In the genomic region with DNA sequence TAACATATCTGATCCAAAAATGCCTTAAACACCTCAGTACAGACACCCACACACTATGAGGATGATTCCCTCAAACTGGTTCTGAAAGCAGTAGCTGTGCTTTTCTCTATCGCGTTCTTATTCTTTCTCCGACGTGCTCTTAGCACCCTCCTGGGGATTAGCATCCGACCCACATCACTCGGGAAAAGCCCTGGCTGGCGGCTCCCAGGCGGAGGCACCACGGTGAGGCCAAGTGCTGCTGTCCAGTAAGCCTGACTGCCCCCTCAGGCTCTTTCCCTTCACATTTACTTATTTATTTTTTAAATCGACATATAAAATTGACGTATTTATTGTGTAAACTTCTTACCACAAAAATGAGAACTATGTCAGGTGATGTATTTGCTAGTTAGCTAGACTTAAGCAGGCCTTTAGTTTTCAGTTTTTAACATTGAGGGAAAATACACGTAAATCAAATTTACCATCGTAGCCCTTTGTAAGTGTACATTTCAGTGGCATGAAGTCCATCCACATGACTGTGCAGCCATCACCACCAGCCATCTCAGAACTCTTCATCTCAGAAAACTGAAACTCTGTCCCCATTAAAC, we compare ENCODE assay signal across 20 cellular contexts. TPM values are rescaled to one million over a fixed set of nuclear protein-coding genes. Genes with fewer than 3 reads are reported as not detected.
A peak's percentile ranks its signal among the peaks of the same experiment; 100 is the strongest.
DNase-seq lines count a peak whose midpoint lies in the region; ATAC-seq and TF ChIP-seq lines count a peak whose summit lies in the region.
"Had no signal": no experiment of that assay in that cellular context is flagged by ENCODE, and none has a peak within 500 bp of the region (broad histone marks: within the 10 kb centered on the region; RNA-seq: fewer than 3 reads in every experiment).

No MANE protein-coding gene starts in this region.

- CTCF ChIA-PET in Calu3 (lab: Charles Lee) = no interaction called here

- H3K4me1 Mint-ChIP-seq in glutamatergic neuron (ENCODE audit: low read depth, unreplicated experiment) (peaks cover 2% of the 10 kb centered on the region), Calu3 (ENCODE audit: low read depth, unreplicated experiment) (peaks cover 10% of the 10 kb centered on the region)

- H3K4me3 Mint-ChIP-seq in glutamatergic neuron (ENCODE audit: unreplicated experiment) = no peak overlapping the region
- H3K4me3 Mint-ChIP-seq in Calu3 (ENCODE audit: low read depth, unreplicated experiment) = no peak overlapping the region
- H3K4me3 Mint-ChIP-seq: activated B cell treated with CpG ODN at 0.5 μM for 24 hours; activated naive CD8-positive, alpha-beta T cell; T-helper 17 cell had no signal

- no peak for TF ChIP-seq CTCF in MM.1S (IDR thresholded peaks at IDR 0.05; ENCODE audit: low read length)
- no peak for TF ChIP-seq CTCF in glutamatergic neuron (IDR thresholded peaks at IDR 0.05; ENCODE audit: partially characterized antibody, unreplicated experiment)
- no peak for TF ChIP-seq CTCF in spleen (IDR thresholded peaks at IDR 0.05 in 8 of 11, conservative IDR thresholded peaks at IDR 0.05 in 3 of 11)
- no peak for TF ChIP-seq CTCF in Calu3 (IDR thresholded peaks at IDR 0.05; ENCODE audit: unreplicated experiment)

- H3K9me3 Mint-ChIP-seq in glutamatergic neuron (ENCODE audit: unreplicated experiment) = peaks cover 2% of the 10 kb centered on the region
- H3K9me3 Mint-ChIP-seq in Calu3 (ENCODE audit: low read depth, unreplicated experiment) = no peaks in the 10 kb centered on the region
- H3K9me3 Mint-ChIP-seq: activated B cell treated with CpG ODN at 0.5 μM for 24 hours had no signal

- no peaks in the 10 kb centered on the region for H4K20me1 ChIP-seq in MM.1S (ENCODE audit: insufficient read depth, low read length)

- no peaks in the 10 kb centered on the region for H3K36me3 ChIP-seq in MM.1S (replicated peaks; ENCODE audit: insufficient read depth, low read length)
- H3K36me3 ChIP-seq in spleen = peaks cover 0 to 10% (median 0%) of the 10 kb centered on the region in 6 donors
- H3K36me3 ChIP-seq: left lung, sigmoid colon had no signal

- H3F3A ChIP-seq in MM.1S (ENCODE audit: insufficient read depth, low read length) = no peaks in the 10 kb centered on the region

- H3K36me3 Mint-ChIP-seq in glutamatergic neuron (ENCODE audit: unreplicated experiment) (no peaks in the 10 kb centered on the region), Calu3 (ENCODE audit: insufficient read depth, unreplicated experiment) (no peaks in the 10 kb centered on the region)
- H3K36me3 Mint-ChIP-seq: activated naive CD8-positive, alpha-beta T cell; CD14-positive monocyte had no signal

- no peak overlapping the region for H3K9ac ChIP-seq in MM.1S (ENCODE audit: low read length)

- H3K27me3 ChIP-seq in MM.1S (replicated peaks; ENCODE audit: insufficient read depth, low read length) = peaks cover 11% of the 10 kb centered on the region
- H3K27me3 ChIP-seq in spleen (replicated peaks in 1 of 7) = peaks cover 0 to 62% (median 12%) of the 10 kb centered on the region in 7 donors

- DNase-seq in Right ventricle myocardium superior (peak; percentile 21), left cardiac atrium (no peak), MM.1S (no peak), glutamatergic neuron (peak; percentile 22), spleen (peak; percentile 56), GM03348 (ENCODE audit: low spot score) (no peak), Calu3 (no peak)
- DNase-seq in effector CD4-positive, alpha-beta T cell = no peak
- DNase-seq: activated B cell treated with CpG ODN at 0.5 μM for 24 hours; activated CD8-positive, alpha-beta memory T cell treated with anti-CD3 and anti-CD28 coated beads for 24 hours; NCI-H446 treated with DMSO at 0.1 percent for 48 hours; sigmoid colon; stimulated activated CD4-positive, alpha-beta T cell treated with anti-CD3 and anti-CD28 coated beads, Interleukin-4, amount 100 ng/mL, for 1 hour; T-helper 17 cell had no signal

- no peak for TF ChIP-seq POLR2A in spleen (IDR thresholded peaks at IDR 0.05)

- WGBS in spleen, 5 donors = 76 to 88% (median 81%) methylated on average over 13 of the region's 13 CpGs

- no peak overlapping the region for H3K27ac ChIP-seq in MM.1S (ENCODE audit: low read length)
- H3K27ac ChIP-seq in spleen = no peak overlapping the region
- H3K27ac ChIP-seq: HL-60, left lung, sigmoid colon had no signal

- peak overlapping the region; percentile 3; the same call in 1 of the 2 replicates for H3K4me2 ChIP-seq in MM.1S (ENCODE audit: low read depth, low read length)

- H2AFZ ChIP-seq in MM.1S (ENCODE audit: low read length) = no peak overlapping the region

- H3K9me3 ChIP-seq in MM.1S (replicated peaks; ENCODE audit: insufficient read depth, low read length) (no peaks in the 10 kb centered on the region), spleen (no peaks in the 10 kb centered on the region)
- H3K9me3 ChIP-seq: left lung had no signal

- ATAC-seq in Right ventricle myocardium superior (ENCODE audit: poor library complexity) (no peak), left cardiac atrium (no peak)

- no TSS peak for BruUV-seq in Calu3 (replicated peaks; lab: Mats Ljungman, UMichigan)

- no peaks in the 10 kb centered on the region for H3K79me2 ChIP-seq in MM.1S (ENCODE audit: low read length)

- no peak overlapping the region for H3K4me3 ChIP-seq in MM.1S (ENCODE audit: low read length)
- H3K4me3 ChIP-seq in spleen = no peak overlapping the region
- H3K4me3 ChIP-seq: left lung, sigmoid colon had no signal

- no peak overlapping the region for H3K27ac Mint-ChIP-seq in glutamatergic neuron (ENCODE audit: unreplicated experiment)
- H3K27ac Mint-ChIP-seq in Calu3 (ENCODE audit: unreplicated experiment) = no peak overlapping the region
- H3K27ac Mint-ChIP-seq: activated B cell treated with CpG ODN at 0.5 μM for 24 hours; activated naive CD8-positive, alpha-beta T cell; CD14-positive monocyte had no signal

- H3K4me1 ChIP-seq in MM.1S (ENCODE audit: low read length) = no peaks in the 10 kb centered on the region
- peaks cover 0 to 11% (median 6%) of the 10 kb centered on the region in 6 donors for H3K4me1 ChIP-seq in spleen
- H3K4me1 ChIP-seq: left lung had no signal

- no peaks in the 10 kb centered on the region for H3K9me2 ChIP-seq in MM.1S (replicated peaks; ENCODE audit: insufficient read depth, low read length)

- H3K27me3 Mint-ChIP-seq in glutamatergic neuron (ENCODE audit: unreplicated experiment) (peaks cover 8% of the 10 kb centered on the region), Calu3 (ENCODE audit: unreplicated experiment) (peaks cover 4% of the 10 kb centered on the region)

- intact Hi-C loops in Right ventricle myocardium superior (cut with DNase I) = no loop called here
- intact Hi-C loops in left cardiac atrium (cut with DNase I) = no loop called here
- intact Hi-C loops in spleen (cut with DNase I; ENCODE audit: low total_unique reads) = no loop called here
- intact Hi-C loops in Calu3 (cut with micrococcal nuclease; ENCODE audit: unreplicated experiment) = no loop called here

RNA-seq across cellular contexts. Expression of a gene that starts 19.2 kb away (rescaled TPM):
- total RNA-seq in Right ventricle myocardium superior (3.2 TPM), left cardiac atrium (1 to 10 TPM in 1 of 2 donors, under 1 TPM in 1; 0.47 to 2.4 TPM), glutamatergic neuron (ENCODE audit: unreplicated experiment) (2.4 TPM), spleen (10 to 100 TPM in 1 of 7 donors, 1 to 10 TPM in 3, under 1 TPM in 3; 0.23 to 10.5 (median 3.1) TPM), Calu3 (2022) (not detected in 2 replicates)
- under 1 TPM; 0.17 to 0.71 (median 0.61) TPM for polyA plus RNA-seq in spleen
- total RNA-seq: activated B cell treated with CpG ODN at 0.5 μM for 24 hours, fibroblast of lung, T-helper 17 cell had no signal
- polyA plus RNA-seq: CD14-positive monocyte, fibroblast of lung, IgD-negative memory B cell had no signal

RNA-seq across cellular contexts. Expression of a gene that starts 56.4 kb away (rescaled TPM):
- total RNA-seq in Right ventricle myocardium superior (not detected), left cardiac atrium (not detected), glutamatergic neuron (ENCODE audit: unreplicated experiment) (8.3 TPM), spleen (10 to 100 TPM in 6 of 7 donors, 1 to 10 TPM in 1; 6.9 to 25.4 (median 16.5) TPM), Calu3 (2022) (not detected in 2 replicates)
- polyA plus RNA-seq in spleen = 1 to 10 TPM; 4.2 to 5.1 (median 4.8) TPM
- total RNA-seq: activated B cell treated with CpG ODN at 0.5 μM for 24 hours had no signal

Comparison
In these comparisons a context has a peak if more than half of its experiments do, and no peak if none do; other contexts are left out.
1. DNase-seq: peak in Right ventricle myocardium superior (single experiment), glutamatergic neuron (single experiment) and spleen (single experiment); none in left cardiac atrium (single experiment), MM.1S (single experiment), GM03348 (single experiment), effector CD4-positive, alpha-beta T cell (single experiment) and Calu3 (single experiment).